ENCODE assay signal across 30 cellular contexts in the genomic region with DNA sequence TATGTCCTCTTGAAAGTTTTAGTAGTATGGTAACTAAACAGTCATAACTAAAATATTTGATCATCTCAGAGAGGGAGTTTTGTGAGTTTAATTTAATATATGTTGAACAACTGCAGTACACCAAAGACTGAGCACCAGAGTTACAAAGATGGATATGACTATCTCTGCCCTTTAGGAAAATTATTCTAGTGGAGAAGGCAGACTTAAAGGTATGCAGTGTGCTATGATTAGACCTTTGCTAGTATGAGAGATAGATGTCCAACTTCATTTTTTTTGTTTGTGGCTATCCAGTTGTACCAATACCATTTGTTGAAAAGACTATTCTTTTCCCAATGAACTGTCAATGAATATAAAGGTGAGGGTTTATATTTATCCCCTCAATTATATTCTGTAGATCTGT.
"Had no signal": no experiment of that assay in that cellular context is flagged by ENCODE, and none has a peak within 500 bp of the region (broad histone marks: within the 10 kb centered on the region; RNA-seq: fewer than 3 reads in every experiment).

No MANE protein-coding gene starts in this region.

- H3K27ac ChIP-seq: brain microvascular endothelial cell, Peyer's patch, SJSA1 had no signal

- H3K9me3 Mint-ChIP-seq: activated CD4-positive, alpha-beta T cell treated with anti-CD3 and anti-CD28 coated beads, Interleukin-2, amount 10 ng/mL, durations not matched to agents 24 days and 14 days; activated CD8-positive, alpha-beta T cell treated with anti-CD3 and anti-CD28 coated beads for 36 hours; activated naive CD8-positive, alpha-beta T cell treated with anti-CD3 and anti-CD28 coated beads for 36 hours; activated T-cell treated with anti-CD3 and anti-CD28 coated beads, Interleukin-2, amount 50 U/mL, for 72 hours; activated T-helper 17 cell treated with anti-CD3 and anti-CD28 coated beads, Interleukin-2, amount 50 U/mL, for 72 hours; T-helper 1 cell treated with Interleukin-12 subunit alpha and Interleukin-12 subunit beta and Interleukin-4 antibody, amounts not matched to agents 30 μg/mL and 1 μg/mL, for 36 hours; T-helper 2 cell treated with Interferon-gamma antibody and Interleukin-4, amounts not matched to agents 5 μg/mL and 100 μg/mL, for 36 hours had no signal

- H3K9me2 ChIP-seq: SK-N-SH had no signal

- H3K36me3 ChIP-seq: brain microvascular endothelial cell, MG63, SJSA1 had no signal

- H3K4me3 ChIP-seq: MG63, Peyer's patch, SJSA1 had no signal

- H3K27me3 Mint-ChIP-seq: activated CD4-positive, alpha-beta T cell treated with anti-CD3 and anti-CD28 coated beads, Interleukin-2, amount 10 ng/mL, durations not matched to agents 24 days and 14 days; activated CD8-positive, alpha-beta T cell treated with anti-CD3 and anti-CD28 coated beads for 36 hours; activated naive CD8-positive, alpha-beta T cell treated with anti-CD3 and anti-CD28 coated beads for 36 hours; activated T-helper 17 cell treated with anti-CD3 and anti-CD28 coated beads, Interleukin-2, amount 50 U/mL, for 72 hours had no signal

- H3K27ac Mint-ChIP-seq: activated CD4-positive, alpha-beta T cell treated with anti-CD3 and anti-CD28 coated beads, Interleukin-2, amount 10 ng/mL, durations not matched to agents 24 days and 14 days; activated CD8-positive, alpha-beta T cell treated with anti-CD3 and anti-CD28 coated beads for 36 hours; activated naive CD8-positive, alpha-beta T cell treated with anti-CD3 and anti-CD28 coated beads for 36 hours; activated T-helper 17 cell treated with anti-CD3 and anti-CD28 coated beads, Interleukin-2, amount 50 U/mL, for 72 hours; T-helper 1 cell treated with Interleukin-12 subunit alpha and Interleukin-12 subunit beta and Interleukin-4 antibody, amounts not matched to agents 30 μg/mL and 1 μg/mL, for 36 hours; T-helper 2 cell treated with Interferon-gamma antibody and Interleukin-4, amounts not matched to agents 5 μg/mL and 100 μg/mL, for 36 hours had no signal

- FAIRE-seq: TTC549 had no signal

- H3K4me3 Mint-ChIP-seq: activated CD4-positive, alpha-beta T cell treated with anti-CD3 and anti-CD28 coated beads, Interleukin-2, amount 10 ng/mL, durations not matched to agents 24 days and 14 days; activated CD8-positive, alpha-beta T cell treated with anti-CD3 and anti-CD28 coated beads for 36 hours; activated naive CD8-positive, alpha-beta T cell treated with anti-CD3 and anti-CD28 coated beads for 36 hours; activated T-cell treated with anti-CD3 and anti-CD28 coated beads, Interleukin-2, amount 50 U/mL, for 72 hours; activated T-helper 17 cell treated with anti-CD3 and anti-CD28 coated beads, Interleukin-2, amount 50 U/mL, for 72 hours; T-helper 1 cell treated with Interleukin-12 subunit alpha and Interleukin-12 subunit beta and Interleukin-4 antibody, amounts not matched to agents 30 μg/mL and 1 μg/mL, for 36 hours; T-helper 2 cell treated with Interferon-gamma antibody and Interleukin-4, amounts not matched to agents 5 μg/mL and 100 μg/mL, for 36 hours had no signal

- DNase-seq: activated CD4-positive, alpha-beta T cell treated with anti-CD3 and anti-CD28 coated beads, Interleukin-2, amount 10 ng/mL, durations not matched to agents 24 days and 14 days; activated CD4-positive, alpha-beta T cell treated with anti-CD3 and anti-CD28 coated beads, Interleukin-2, amount 50 U/mL, for 4 hours; activated CD8-positive, alpha-beta T cell treated with anti-CD3 and anti-CD28 coated beads for 36 hours; activated effector memory CD4-positive, alpha-beta T cell treated with anti-CD3 and anti-CD28 coated beads, Interleukin-2, amount 50 U/mL, for 16 hours; activated naive CD4-positive, alpha-beta T cell; activated naive CD4-positive, alpha-beta T cell treated with anti-CD3 and anti-CD28 coated beads, Interleukin-2, amount 50 U/mL, for 16 hours; activated naive CD8-positive, alpha-beta T cell treated with anti-CD3 and anti-CD28 coated beads for 36 hours; activated T-cell treated with anti-CD3 and anti-CD28 coated beads, Interleukin-2, amount 50 U/mL, for 1 hour; activated T-cell treated with anti-CD3 and anti-CD28 coated beads, Interleukin-2, amount 50 U/mL, for 72 hours; amniotic stem cell; aorta; brain microvascular endothelial cell; Karpas-422; MG63; NCI-H1048; NCI-H1105 treated with DMSO at 0.1 percent for 48 hours; NCI-H1436; NCI-H1694; NCI-H2029; NCI-H345; NCI-H524 treated with DMSO at 0.1 percent for 48 hours; Peyer's patch; RPMI8226; SHP77 treated with DMSO at 0.1 percent for 48 hours; SK-N-SH had no signal

- H3K9ac ChIP-seq: SK-N-SH had no signal

- ATAC-seq: activated CD8-positive, alpha-beta T cell treated with anti-CD3 and anti-CD28 coated beads for 36 hours; activated T-cell treated with anti-CD3 and anti-CD28 coated beads, Interleukin-2, amount 50 U/mL, for 72 hours; activated T-helper 17 cell treated with anti-CD3 and anti-CD28 coated beads, Interleukin-2, amount 50 U/mL, for 72 hours had no signal

- H3K9me3 ChIP-seq: MG63, Peyer's patch, SJSA1, SK-N-SH had no signal

- H3K4me2 ChIP-seq: SK-N-SH had no signal

- H3K27me3 ChIP-seq: brain microvascular endothelial cell, MG63, Peyer's patch, SJSA1 had no signal

- H3K4me1 ChIP-seq: Peyer's patch, SJSA1 had no signal
